ENCODE assay signal across 11 cellular contexts in genomic region chr1:52057876-52058275, GRCh38. TPM values are rescaled to one million over a fixed set of nuclear protein-coding genes. Genes with fewer than 3 reads are reported as not detected.
DNase-seq lines count a peak whose midpoint lies in the region; ATAC-seq, FAIRE-seq and TF ChIP-seq lines count a peak whose summit lies in the region.
"Had no signal": no experiment of that assay in that cellular context is flagged by ENCODE, and none has a peak within 500 bp of the region (broad histone marks: within the 10 kb centered on the region; RNA-seq: fewer than 3 reads in every experiment).

No MANE protein-coding gene starts in this region.

- no peak overlapping the region for H2BK20ac ChIP-seq in H9 (ENCODE audit: low read depth, low read length, poor library complexity, severe bottlenecking)

- H4K8ac ChIP-seq in H9 (replicated peaks; ENCODE audit: insufficient read length, low read depth, low read length), result no peak overlapping the region

- peak overlapping the region; percentile 99 to 100 for H3K4me3 Mint-ChIP-seq in H9
- H3K4me3 Mint-ChIP-seq in activated naive CD8-positive, alpha-beta T cell, result peak overlapping the region; percentile 99

- no peak overlapping the region for H3K18ac ChIP-seq in H9 (ENCODE audit: insufficient read length, low read depth, low read length)

- peak overlapping the region; percentile 52 to 100 (median 98); a peak in 6 of 7 replicates for H3K27ac Mint-ChIP-seq in H9
- H3K27ac Mint-ChIP-seq in activated naive CD8-positive, alpha-beta T cell, result peak overlapping the region; percentile 98

- no peak overlapping the region for H2BK120ac ChIP-seq in H9 (ENCODE audit: low read depth, low read length, poor library complexity, severe bottlenecking)

- no peak overlapping the region for H3T11ph ChIP-seq in H9 (ENCODE audit: low read length)

- H3K27ac ChIP-seq in AG04450 (ENCODE audit: low read depth, low read length) (no peak overlapping the region), H9 (ENCODE audit: insufficient read length, low read depth, low read length) (no peak overlapping the region), kidney (ENCODE audit: low read depth in 2 of 2, low read length in 2 of 2) (no peak overlapping the region)

- H3K23ac ChIP-seq in H9 (ENCODE audit: insufficient read length, low read depth, low read length), result no peak overlapping the region

- ATAC-seq in left colon, result no peak

- peaks cover 13% of the 10 kb centered on the region in 2 donors for H3K36me3 ChIP-seq in kidney (ENCODE audit: control insufficient read depth in 1 of 2, insufficient read depth in 2 of 2, low read length in 2 of 2)

- H3K4me2 ChIP-seq in H9 (ENCODE audit: insufficient read depth, insufficient read length, low read length), result peak overlapping the region; percentile 83

- no peak overlapping the region for H4K91ac ChIP-seq in H9 (ENCODE audit: insufficient read length, low read depth, low read length)

- H2AK5ac ChIP-seq in H9 (ENCODE audit: insufficient read length, low read length), result no peak overlapping the region

- H3K79me1 ChIP-seq in H9 (ENCODE audit: insufficient read depth, low read depth, low read length, poor library complexity, severe bottlenecking), result no peaks in the 10 kb centered on the region

- H3K27me3 ChIP-seq in AG04450 (ENCODE audit: control insufficient read depth, insufficient read depth, low read length), result no peaks in the 10 kb centered on the region
- no peaks in the 10 kb centered on the region for H3K27me3 ChIP-seq in H9 (ENCODE audit: insufficient read depth, low read length)
- H3K27me3 ChIP-seq: brain microvascular endothelial cell had no signal

- no peaks in the 10 kb centered on the region for H4K20me1 ChIP-seq in H9 (ENCODE audit: control insufficient read depth, insufficient read depth, insufficient read length)

- H3K79me2 ChIP-seq in H9 (ENCODE audit: insufficient read depth, low read length), result peaks cover 29% of the 10 kb centered on the region; the same call in 1 of the 2 replicates

- H3K27me3 Mint-ChIP-seq in H9 (ENCODE audit: low read depth), result no peaks in the 10 kb centered on the region
- no peaks in the 10 kb centered on the region for H3K27me3 Mint-ChIP-seq in activated naive CD8-positive, alpha-beta T cell

- H3K4me1 ChIP-seq in H9 (ENCODE audit: insufficient read depth, low read length) (no peaks in the 10 kb centered on the region), kidney (ENCODE audit: control insufficient read depth in 1 of 2, insufficient read depth in 1 of 2, low read depth in 1 of 2, low read length in 2 of 2) (peaks cover 17 to 24% of the 10 kb centered on the region in 2 donors)

- H2AFZ ChIP-seq in H9 (ENCODE audit: low read length), result no peak overlapping the region

- no peak overlapping the region for H3K56ac ChIP-seq in H9 (ENCODE audit: insufficient read length, low read depth, low read length)

- no peak overlapping the region for H3K14ac ChIP-seq in H9 (ENCODE audit: insufficient read depth, low read length)

- no peaks in the 10 kb centered on the region; a peak in 1 of 5 replicates for H3K9me3 Mint-ChIP-seq in H9
- H3K9me3 Mint-ChIP-seq in activated naive CD8-positive, alpha-beta T cell (ENCODE audit: low read depth), result no peaks in the 10 kb centered on the region

- DNase-seq in AG04450 (ENCODE audit: low read depth, low spot score) (no peak), H9 (no peak), kidney (no peak), NCI-H526 (lab: John Stamatoyannopoulos, UW) (no peak), GM19239 (ENCODE audit: insufficient read length, low spot score) (no peak), left colon (no peak)
- DNase-seq in stimulated activated naive CD4-positive, alpha-beta T cell (lab: John Stamatoyannopoulos, UW), result no peak
- DNase-seq: brain microvascular endothelial cell, SW 1271 had no signal

- H2BK15ac ChIP-seq in H9 (ENCODE audit: low read depth, low read length), result no peak overlapping the region

- no peak overlapping the region for H2BK12ac ChIP-seq in H9 (ENCODE audit: insufficient read length, low read depth, low read length)

- intact Hi-C loops in kidney (cut with DNase I), result no loop called here
- intact Hi-C loops in left colon (cut with DNase I, micrococcal nuclease), result no loop called here

- H3K23me2 ChIP-seq in H9 (ENCODE audit: insufficient read length, low read depth, low read length, poor library complexity, severe bottlenecking), result peaks cover 10% of the 10 kb centered on the region

- CTCF ChIA-PET in AG04450 (lab: Charles Lee), result interaction anchor here (1.1 kb wide), 1 partner anchor 291 kb away, joined by 4 read pairs; no protein-coding TSS in a partner anchor

- POLR2A ChIA-PET in AG04450 (lab: Yijun Ruan, JAX), result no interaction called here

- TF ChIP-seq CTCF in AG04450 (IDR thresholded peaks at IDR 0.05; ENCODE audit: low read depth, low read length), result no peak
- TF ChIP-seq CTCF in H9 (conservative IDR thresholded peaks at IDR 0.05), result no peak
- no peak for TF ChIP-seq CTCF in kidney (IDR thresholded peaks at IDR 0.05; ENCODE audit: borderline replicate concordance, extremely low read depth, insufficient read depth)

- no peak overlapping the region for H4K5ac ChIP-seq in H9 (ENCODE audit: insufficient read length, low read depth, low read length)

- H3K9me3 ChIP-seq in AG04450 (ENCODE audit: control insufficient read depth, insufficient read depth, low read length), result no peaks in the 10 kb centered on the region; the same call in 1 of the 2 replicates
- H3K9me3 ChIP-seq in H9 (ENCODE audit: control insufficient read depth, low read depth, low read length), result no peaks in the 10 kb centered on the region
- no peaks in the 10 kb centered on the region for H3K9me3 ChIP-seq in kidney (ENCODE audit: control insufficient read depth in 1 of 2, low read length in 2 of 2)

- H3K9ac ChIP-seq in H9 (ENCODE audit: extremely low read depth, insufficient read length, low read length), result peak overlapping the region; percentile 76
- no peak overlapping the region for H3K9ac ChIP-seq in kidney (ENCODE audit: low read length in 2 of 2)

- FAIRE-seq in kidney (lab: Jason Lieb, UNC) (no peak), GM19239 (lab: Jason Lieb, UNC) (no peak)
- FAIRE-seq: G401.6 had no signal

- H3K4me3 ChIP-seq in AG04450 (ENCODE audit: low read depth, low read length) (peak overlapping the region; percentile 90; the same call in 1 of the 2 replicates), kidney (ENCODE audit: low read length in 2 of 2) (peak overlapping the region; percentile 83 to 88)

- H3K4ac ChIP-seq in H9 (ENCODE audit: low read depth, low read length), result no peak overlapping the region

- no peak overlapping the region for H2BK5ac ChIP-seq in H9 (ENCODE audit: insufficient read length, low read length)

- H3K36me3 Mint-ChIP-seq in H9 (ENCODE audit: insufficient read depth in 1 of 3, low read depth in 3 of 3), result peaks cover 21 to 55% (median 42%) of the 10 kb centered on the region in 3 experiments
- H3K36me3 Mint-ChIP-seq in activated naive CD8-positive, alpha-beta T cell, result peaks cover 8% of the 10 kb centered on the region

- H3K4me1 Mint-ChIP-seq in H9, result peaks cover 25 to 28% of the 10 kb centered on the region in 2 experiments
- peaks cover 51% of the 10 kb centered on the region for H3K4me1 Mint-ChIP-seq in activated naive CD8-positive, alpha-beta T cell (ENCODE audit: low read depth)

RNA-seq across cellular contexts. Expression of gene BTF3L4, which starts 1.8 kb away (rescaled TPM):
- polyA plus RNA-seq in AG04450 (2011; rRNA removed) (59.7 and 86.6 TPM in 2 replicates), kidney (ENCODE audit: insufficient read depth, low read depth, low replicate concordance) (45.3 TPM)
- polyA minus RNA-seq in AG04450 (2011; rRNA and poly(A)+ RNA removed), result 24.9 and 37.1 TPM in 2 replicates
- total RNA-seq in H9 (2021) (100 and 106 TPM in 2 replicates), kidney (41.5 TPM), left colon (10 to 100 TPM; 19.1 to 20.9 TPM)

RNA-seq across cellular contexts. Expression of gene TXNDC12, which starts 2.9 kb away (rescaled TPM):
- polyA plus RNA-seq in AG04450 (2011; rRNA removed), result 39.8 and 55.8 TPM in 2 replicates
- polyA minus RNA-seq in AG04450 (2011; rRNA and poly(A)+ RNA removed), result 15.2 and 23.2 TPM in 2 replicates
- 76.8 and 82.1 TPM in 2 replicates for total RNA-seq in H9 (2021)
- 46.0 TPM for total RNA-seq in kidney
- 40.5 TPM for polyA plus RNA-seq in kidney (ENCODE audit: insufficient read depth, low read depth, low replicate concordance)
- 10 to 100 TPM; 43.9 to 46.8 TPM for total RNA-seq in left colon

RNA-seq across cellular contexts. Expression of gene KTI12, which starts 24.3 kb away (rescaled TPM):
- polyA plus RNA-seq in AG04450 (2011; rRNA removed), result 9.8 and 10.5 TPM in 2 replicates
- polyA minus RNA-seq in AG04450 (2011; rRNA and poly(A)+ RNA removed), result 8.1 and 8.2 TPM in 2 replicates
- total RNA-seq in H9 (2021), result 15.6 and 16.7 TPM in 2 replicates
- total RNA-seq in kidney, result 8.5 TPM
- 6.4 TPM for polyA plus RNA-seq in kidney (ENCODE audit: insufficient read depth, low read depth, low replicate concordance)
- 1 to 10 TPM; 5.2 to 7.7 TPM for total RNA-seq in left colon
